ENCODE assay signal across 1 cellular context in the genomic region with DNA sequence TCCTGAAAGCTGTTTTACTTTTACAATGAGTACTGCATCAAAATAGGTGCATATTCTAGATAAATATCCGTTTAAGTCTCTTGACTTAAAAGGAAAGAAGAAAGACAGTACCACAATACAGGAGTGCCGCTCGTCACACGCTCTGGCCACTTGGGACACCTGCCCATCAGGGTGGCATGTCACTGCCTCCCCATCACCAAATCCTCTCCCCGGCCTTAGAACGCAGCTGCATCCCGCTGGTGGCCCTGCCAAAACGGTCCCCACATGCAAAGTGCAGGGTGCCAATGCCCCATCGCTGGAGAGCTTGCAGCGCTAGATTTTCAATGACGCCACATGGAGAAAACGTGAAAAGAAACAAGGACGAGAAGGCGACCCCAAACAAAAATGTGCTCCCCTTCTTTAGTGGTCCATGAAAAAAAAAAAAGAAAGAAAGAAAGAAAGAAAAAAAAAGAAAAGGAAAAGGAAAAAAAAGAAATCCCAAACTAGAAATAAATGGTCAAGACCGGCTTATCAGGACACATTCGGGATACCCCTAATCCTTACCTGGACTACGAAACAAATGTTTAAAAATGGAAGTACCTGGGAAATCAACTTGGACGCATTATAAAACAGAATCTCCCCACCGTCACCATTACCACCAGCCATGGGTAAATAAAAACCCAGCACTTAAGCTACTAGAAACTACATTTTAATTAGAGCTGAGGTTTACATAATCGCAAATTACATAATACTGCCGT.
TF ChIP-seq lines count a peak whose summit lies in the region.

No MANE protein-coding gene starts in this region.

TF ChIP-seq in IMR-90, 13 proteins besides CTCF, POLR2A, EP300 and RAD21:
- no peak for TF ChIP-seq NFE2L2 (IDR thresholded peaks at IDR 0.05; ENCODE audit: low read depth, low read length)
